9 cellular contexts compared by ENCODE assay signal in genomic region chr2:230218411-230218810, GRCh38. TPM values are rescaled to one million over a fixed set of nuclear protein-coding genes. Genes with fewer than 3 reads are reported as not detected.
A peak's percentile ranks its signal among the peaks of the same experiment; 100 is the strongest.
DNase-seq lines count a peak whose midpoint lies in the region; ATAC-seq and TF ChIP-seq lines count a peak whose summit lies in the region.
"Had no signal": no experiment of that assay in that cellular context is flagged by ENCODE, and none has a peak within 500 bp of the region (broad histone marks: within the 10 kb centered on the region; RNA-seq: fewer than 3 reads in every experiment).

No MANE protein-coding gene starts in this region.

- DNase-seq in CD8-positive, alpha-beta memory T cell, result peak in 1 of 5 donors; percentile 31
- DNase-seq in M059J (ENCODE audit: low read depth), result peak; percentile 5
- DNase-seq in NCI-H2029 (lab: John Stamatoyannopoulos, UW), result no peak
- no peak for DNase-seq in SW480 (ENCODE audit: low spot score)
- no peak for DNase-seq in sigmoid colon
- DNase-seq: SJCRH30 had no signal

- peak overlapping the region; percentile 26 to 98 (median 70) for H3K27ac Mint-ChIP-seq in CD8-positive, alpha-beta memory T cell
- peak overlapping the region in 1 of 5 experiments; percentile 6 for H3K27ac Mint-ChIP-seq in brain

- H3K9me3 Mint-ChIP-seq in CD8-positive, alpha-beta memory T cell, result no peaks in the 10 kb centered on the region
- no peaks in the 10 kb centered on the region for H3K9me3 Mint-ChIP-seq in brain

- 34 to 51% methylated on average over 2 of the region's 2 CpGs for WGBS in sigmoid colon, 2 donors

- peaks cover 48 to 80% (median 72%) of the 10 kb centered on the region in 3 donors for H3K4me1 Mint-ChIP-seq in CD8-positive, alpha-beta memory T cell
- H3K4me1 Mint-ChIP-seq in brain, result peaks cover 11% of the 10 kb centered on the region

- no peaks in the 10 kb centered on the region for H3K9me3 ChIP-seq in CD8-positive, alpha-beta memory T cell (ENCODE audit: low read length)
- no peaks in the 10 kb centered on the region for H3K9me3 ChIP-seq in muscle layer of duodenum (ENCODE audit: control insufficient read depth in 1 of 2, low read length in 2 of 2)
- no peaks in the 10 kb centered on the region for H3K9me3 ChIP-seq in sigmoid colon
- H3K9me3 ChIP-seq: SJCRH30 had no signal

- H3K27me3 Mint-ChIP-seq in CD8-positive, alpha-beta memory T cell, result no peaks in the 10 kb centered on the region
- H3K27me3 Mint-ChIP-seq in brain, result no peaks in the 10 kb centered on the region

- peak overlapping the region; percentile 78 for H3K4me3 ChIP-seq in CD8-positive, alpha-beta memory T cell (ENCODE audit: low read length)
- H3K4me3 ChIP-seq in muscle layer of duodenum (ENCODE audit: low read depth in 1 of 2, low read length in 2 of 2) (peak overlapping the region; percentile 5 to 97), sigmoid colon (peak overlapping the region in 2 of 4 donors; percentile 56 to 66)
- H3K4me3 ChIP-seq: SJCRH30 had no signal

- H3K36me3 ChIP-seq in CD8-positive, alpha-beta memory T cell (ENCODE audit: insufficient read depth, low read length), result peaks cover 32% of the 10 kb centered on the region
- H3K36me3 ChIP-seq in muscle layer of duodenum (ENCODE audit: control insufficient read depth in 1 of 2, insufficient read depth in 2 of 2, low read length in 2 of 2) (peaks cover 8 to 31% of the 10 kb centered on the region in 2 donors), sigmoid colon (peaks cover 0 to 34% (median 11%) of the 10 kb centered on the region in 4 donors)
- H3K36me3 ChIP-seq: SJCRH30 had no signal

- no peak for TF ChIP-seq POLR2A in sigmoid colon (IDR thresholded peaks at IDR 0.05)

- no peaks in the 10 kb centered on the region for H3K27me3 ChIP-seq in CD8-positive, alpha-beta memory T cell (ENCODE audit: insufficient read depth, low read length, poor library complexity, severe bottlenecking)
- H3K27me3 ChIP-seq in muscle layer of duodenum (ENCODE audit: low read depth, low read length) (no peaks in the 10 kb centered on the region), sigmoid colon (no peaks in the 10 kb centered on the region)

- no peak for TF ChIP-seq EP300 in sigmoid colon (IDR thresholded peaks at IDR 0.05)

- POLR2A ChIA-PET in CD8-positive, alpha-beta memory T cell (lab: Charles Lee), result no interaction called here

- H3K36me3 Mint-ChIP-seq in CD8-positive, alpha-beta memory T cell, result peaks cover 18 to 26% (median 19%) of the 10 kb centered on the region in 3 donors
- H3K36me3 Mint-ChIP-seq in brain, result no peaks in the 10 kb centered on the region

- CTCF ChIA-PET in CD8-positive, alpha-beta memory T cell (lab: Charles Lee), result interaction anchor here (1.6 kb wide), 1 partner anchor 198 kb away, joined by 3 read pairs; the partner anchor contains the start of gene SP100

- ATAC-seq in HG02763 (IDR thresholded peaks at IDR 0.05; ENCODE audit: unreplicated experiment), result no peak

- intact Hi-C loops in sigmoid colon (cut with DNase I), result loop anchor here (5.0 kb wide), 1 partner anchor 194 kb away; no protein-coding TSS in a partner anchor

- H3K27ac ChIP-seq in CD8-positive, alpha-beta memory T cell (ENCODE audit: low read depth, low read length), result no peak overlapping the region
- no peak overlapping the region for H3K27ac ChIP-seq in muscle layer of duodenum (ENCODE audit: low read length)
- peak overlapping the region in 2 of 4 donors; percentile 76 to 80 for H3K27ac ChIP-seq in sigmoid colon
- H3K27ac ChIP-seq: SJCRH30 had no signal

- no peak for TF ChIP-seq CTCF in brain (conservative IDR thresholded peaks at IDR 0.05)
- no peak for TF ChIP-seq CTCF in sigmoid colon (IDR thresholded peaks at IDR 0.05)

- H3K4me3 Mint-ChIP-seq in CD8-positive, alpha-beta memory T cell, result peak overlapping the region; percentile 92 to 99 (median 96)
- H3K4me3 Mint-ChIP-seq in brain, result peak overlapping the region in 4 of 5 experiments; percentile 0 to 72 (median 6)

- H3K4me1 ChIP-seq in CD8-positive, alpha-beta memory T cell (ENCODE audit: insufficient read depth, low read length), result peaks cover 32% of the 10 kb centered on the region
- H3K4me1 ChIP-seq in muscle layer of duodenum (ENCODE audit: control insufficient read depth in 1 of 2, insufficient read depth in 2 of 2, low read length in 2 of 2) (no peaks in the 10 kb centered on the region), sigmoid colon (peaks cover 0 to 26% (median 19%) of the 10 kb centered on the region in 4 donors)
- H3K4me1 ChIP-seq: SJCRH30 had no signal

RNA-seq across cellular contexts. Expression of gene SP110, which starts 1.4 kb away (rescaled TPM):
- total RNA-seq in CD8-positive, alpha-beta memory T cell, result 10 to 100 TPM; 55.2 to 57.9 TPM
- polyA plus RNA-seq in CD8-positive, alpha-beta memory T cell, result 106 TPM
- 71.1 and 93.4 TPM in 2 replicates for total RNA-seq in M059J (2014; rRNA removed; shearing (Covaris generic))
- polyA plus RNA-seq in brain (ENCODE audit: insufficient read depth, low read depth, low replicate concordance), result 5.1 TPM
- 10 to 100 TPM; 15.3 to 22.7 (median 18.9) TPM for total RNA-seq in sigmoid colon
- 10 to 100 TPM in 2 of 3 donors, 1 to 10 TPM in 1; 9.2 to 41.8 (median 10.8) TPM for polyA plus RNA-seq in sigmoid colon

RNA-seq across cellular contexts. Expression of gene SP140, which starts 7.1 kb away (rescaled TPM):
- total RNA-seq in CD8-positive, alpha-beta memory T cell, result 100 to 1,000 TPM; 108 to 111 TPM
- polyA plus RNA-seq in CD8-positive, alpha-beta memory T cell, result 34.0 TPM
- total RNA-seq in M059J (2014; rRNA removed; shearing (Covaris generic)), result 2.0 and 11.8 TPM in 2 replicates
- polyA plus RNA-seq in brain (ENCODE audit: insufficient read depth, low read depth, low replicate concordance) (not detected), sigmoid colon (10 to 100 TPM in 1 of 3 donors, 1 to 10 TPM in 1, under 1 TPM in 1; under 0.01 to 19.2 (median 1.8) TPM)
- 1 to 10 TPM in 2 of 4 donors, not detected in 2; 2.1 TPM for total RNA-seq in sigmoid colon
